Comparison of ENCODE assay signal across 1 cellular context in genomic region chr22:37686002-37686982, GRCh38.
A peak's percentile ranks its signal among the peaks of the same experiment; 100 is the strongest.
TF ChIP-seq lines count a peak whose summit lies in the region.

Gene NOL12, plus strand, starts transcription at chr22:37686343. Its CDS starts 50 bp downstream, at chr22:37686393.

TF ChIP-seq in HepG2, 621 proteins besides CTCF, POLR2A, EP300 and RAD21 (continued from another document and continues in another):
- TF ChIP-seq ZGPAT (CRISPR knock-in tag; IDR thresholded peaks at IDR 0.05), result peak; percentile 92
- TF ChIP-seq ZNF451 (CRISPR knock-in tag; IDR thresholded peaks at IDR 0.05), result no peak
- TF ChIP-seq ZNF746 (CRISPR knock-in tag; IDR thresholded peaks at IDR 0.05), result no peak
- TF ChIP-seq ZNF276 (CRISPR knock-in tag; IDR thresholded peaks at IDR 0.05; ENCODE audit: low read depth), result peak; percentile 67; the same call in 1 of the 2 replicates
- no peak for TF ChIP-seq ZNF512 (CRISPR knock-in tag; IDR thresholded peaks at IDR 0.05)
- 0 out of 2 replicates have a peak, but pooled peaks have one; percentile 8 for TF ChIP-seq ZFP37 (CRISPR knock-in tag; IDR thresholded peaks at IDR 0.05; ENCODE audit: borderline replicate concordance)
- TF ChIP-seq ZBTB10 (CRISPR knock-in tag; IDR thresholded peaks at IDR 0.05; ENCODE audit: borderline replicate concordance), result no peak
- no peak for TF ChIP-seq ATF5 (CRISPR knock-in tag; IDR thresholded peaks at IDR 0.05; ENCODE audit: low read depth)
- TF ChIP-seq MAFK (conservative IDR thresholded peaks at IDR 0.05 in 1 of 2, IDR thresholded peaks at IDR 0.05 in 1 of 2; ENCODE audit: low read length in 2 of 2), result no peak
- TF ChIP-seq ATF1 (CRISPR knock-in tag; IDR thresholded peaks at IDR 0.05), result no peak
- TF ChIP-seq TFDP2 (CRISPR knock-in tag; IDR thresholded peaks at IDR 0.05), result peak; percentile 73
- TF ChIP-seq SMC3 (IDR thresholded peaks at IDR 0.05; ENCODE audit: low read length), result no peak
- TF ChIP-seq ATAD3A (CRISPR knock-in tag; IDR thresholded peaks at IDR 0.05), result no peak
- TF ChIP-seq ZNF775 (CRISPR knock-in tag; IDR thresholded peaks at IDR 0.05; ENCODE audit: borderline replicate concordance), result peak; percentile 99
- no peak for TF ChIP-seq ZFAT (CRISPR knock-in tag; conservative IDR thresholded peaks at IDR 0.05)
- peak; percentile 67 for TF ChIP-seq CREM (IDR thresholded peaks at IDR 0.05)
- TF ChIP-seq CREM (CRISPR knock-in tag; IDR thresholded peaks at IDR 0.05), result no peak
- no peak for TF ChIP-seq ZNF749 (CRISPR knock-in tag; IDR thresholded peaks at IDR 0.05; ENCODE audit: borderline replicate concordance)
- TF ChIP-seq ZMAT5 (CRISPR knock-in tag; IDR thresholded peaks at IDR 0.05; ENCODE audit: borderline replicate concordance, low read depth), result no peak
- TF ChIP-seq ZFP41 (CRISPR knock-in tag; IDR thresholded peaks at IDR 0.05; ENCODE audit: borderline replicate concordance), result no peak
- no peak for TF ChIP-seq PHB2 (IDR thresholded peaks at IDR 0.05; ENCODE audit: partially characterized antibody)
- no peak for TF ChIP-seq TFAP4 (IDR thresholded peaks at IDR 0.05; ENCODE audit: borderline replicate concordance, low read depth)
- no peak for TF ChIP-seq NONO (IDR thresholded peaks at IDR 0.05)
- TF ChIP-seq NONO (CRISPR knock-in tag; conservative IDR thresholded peaks at IDR 0.05), result 0 out of 2 replicates have a peak, but pooled peaks have one; percentile 68
- TF ChIP-seq ZNF337 (CRISPR knock-in tag; IDR thresholded peaks at IDR 0.05; ENCODE audit: borderline replicate concordance, low read depth), result 0 out of 2 replicates have a peak, but pooled peaks have one; percentile 71
- no peak for TF ChIP-seq HMG20B (CRISPR knock-in tag; conservative IDR thresholded peaks at IDR 0.05)
- TF ChIP-seq ZNF101 (CRISPR knock-in tag; IDR thresholded peaks at IDR 0.05; ENCODE audit: borderline replicate concordance, low read depth), result no peak
- no peak for TF ChIP-seq SNAPC2 (CRISPR knock-in tag; IDR thresholded peaks at IDR 0.05)
- 0 out of 2 replicates have a peak, but pooled peaks have one; percentile 78 for TF ChIP-seq ZNF30 (CRISPR knock-in tag; IDR thresholded peaks at IDR 0.05)
- peak; percentile 42; the same call in 1 of the 2 replicates for TF ChIP-seq ZBTB34 (CRISPR knock-in tag; IDR thresholded peaks at IDR 0.05)
- no peak for TF ChIP-seq AKNA (CRISPR knock-in tag; IDR thresholded peaks at IDR 0.05; ENCODE audit: borderline replicate concordance)
- peak; percentile 78; the same call in 1 of the 2 replicates for TF ChIP-seq FOXC1 (CRISPR knock-in tag; IDR thresholded peaks at IDR 0.05; ENCODE audit: borderline replicate concordance)
- TF ChIP-seq TCF7L2 (IDR thresholded peaks at IDR 0.05; ENCODE audit: low read depth, low read length), result no peak
- 0 out of 2 replicates have a peak, but pooled peaks have one; percentile 91 for TF ChIP-seq FOXO4 (CRISPR knock-in tag; conservative IDR thresholded peaks at IDR 0.05)
- no peak for TF ChIP-seq RFX1 (IDR thresholded peaks at IDR 0.05)
- no peak for TF ChIP-seq HOXA7 (CRISPR knock-in tag; IDR thresholded peaks at IDR 0.05)
- peak; percentile 82; the same call in 1 of the 2 replicates for TF ChIP-seq ZNF547 (CRISPR knock-in tag; IDR thresholded peaks at IDR 0.05)
- TF ChIP-seq SPEN (CRISPR knock-in tag; IDR thresholded peaks at IDR 0.05; ENCODE audit: low read depth), result peak; percentile 89
- peak; percentile 100 for TF ChIP-seq ZFP91 (CRISPR knock-in tag; IDR thresholded peaks at IDR 0.05; ENCODE audit: borderline replicate concordance)
